ENCODE assay signal across 1 cellular context in genomic region chr1:91712981-91713841, GRCh38.
TF ChIP-seq lines count a peak whose summit lies in the region.

No MANE protein-coding gene starts in this region.

TF ChIP-seq in K562, 482 proteins besides CTCF, POLR2A, EP300 and RAD21 (continued from another document):
- TF ChIP-seq HBP1 (CRISPR knock-in tag; IDR thresholded peaks at IDR 0.05) (no peak), ZFX (CRISPR knock-in tag; IDR thresholded peaks at IDR 0.05) (peak; percentile 50), BRD9 (IDR thresholded peaks at IDR 0.05; ENCODE audit: low read depth, partially characterized antibody) (peak; percentile 42), L3MBTL2 (IDR thresholded peaks at IDR 0.05) (peak; percentile 71), ATF7 (IDR thresholded peaks at IDR 0.05) (peak; percentile 35; the same call in 1 of the 2 replicates), ZBTB11 (CRISPR knock-in tag; IDR thresholded peaks at IDR 0.05) (peak in 1 of 3 experiments; percentile 59; a peak in 1 of 6 replicates), NFRKB (IDR thresholded peaks at IDR 0.05; ENCODE audit: low read depth) (peak; percentile 83), ADNP (tag; IDR thresholded peaks at IDR 0.05) (no peak), CREB3L1 (IDR thresholded peaks at IDR 0.05; ENCODE audit: borderline replicate concordance, low read depth) (peak; percentile 49; the same call in 1 of the 2 replicates), DACH1 (IDR thresholded peaks at IDR 0.05; ENCODE audit: partially characterized antibody) (no peak), YY1 (IDR thresholded peaks at IDR 0.05; ENCODE audit: borderline replicate concordance in 1 of 3, control insufficient read depth in 1 of 3, extremely low read depth in 1 of 3, insufficient read depth in 3 of 3, insufficient read length in 1 of 3, insufficient replicate concordance in 2 of 3, low read depth in 1 of 3, low read length in 2 of 3) (peak in 2 of 3 experiments; percentile 71 to 87), E2F3 (CRISPR knock-in tag; IDR thresholded peaks at IDR 0.05) (0 out of 2 replicates have a peak, but pooled peaks have one; percentile 45), SMAD4 (CRISPR knock-in tag; conservative IDR thresholded peaks at IDR 0.05) (peak; percentile 64)
